Comparison of ENCODE assay signal across 8 cellular contexts in the genomic region with DNA sequence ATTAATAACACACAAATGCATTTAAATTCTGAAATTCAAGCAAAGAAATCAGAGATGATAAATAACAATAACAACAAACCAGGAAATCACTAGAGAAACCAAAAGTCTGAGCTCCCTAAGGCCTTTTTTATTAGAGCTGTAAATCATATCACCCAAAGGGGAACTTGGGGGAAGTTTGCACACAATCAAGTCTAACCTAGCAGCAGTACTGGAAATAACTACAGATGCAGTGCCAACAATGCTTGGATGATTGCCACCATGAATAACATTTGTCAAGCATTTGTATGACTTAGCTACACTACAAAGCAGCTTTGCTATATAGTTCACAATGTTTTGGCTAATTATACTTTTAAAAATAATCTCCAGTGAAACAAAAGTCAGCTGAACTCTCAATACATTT. TPM values are rescaled to one million over a fixed set of nuclear protein-coding genes. Genes with fewer than 3 reads are reported as not detected.
DNase-seq lines count a peak whose midpoint lies in the region; FAIRE-seq and TF ChIP-seq lines count a peak whose summit lies in the region.

No MANE protein-coding gene starts in this region.

- TF ChIP-seq CTCF in A673 (conservative IDR thresholded peaks at IDR 0.05; ENCODE audit: low read depth, low read length) (no peak), astrocyte (IDR thresholded peaks at IDR 0.05; ENCODE audit: insufficient read depth, low read depth, low read length) (no peak), kidney (IDR thresholded peaks at IDR 0.05; ENCODE audit: borderline replicate concordance, extremely low read depth, insufficient read depth) (no peak)

- no peak overlapping the region for H3K4me3 ChIP-seq in A673 (ENCODE audit: low read depth, low read length, poor library complexity, severe bottlenecking)
- H3K4me3 ChIP-seq in astrocyte (ENCODE audit: insufficient read depth, low read depth, low read length) = no peak overlapping the region
- no peak overlapping the region for H3K4me3 ChIP-seq in kidney (ENCODE audit: low read length in 2 of 2)

- no peak overlapping the region for H2AFZ ChIP-seq in astrocyte (ENCODE audit: low read depth, low read length)

- no TSS peak for BruUV-seq in A673 (replicated peaks; lab: Mats Ljungman, UMichigan)

- H3K27ac Mint-ChIP-seq in astrocyte (ENCODE audit: unreplicated experiment) = no peak overlapping the region
- H3K27ac Mint-ChIP-seq in activated T-cell treated with anti-CD3 and anti-CD28 coated beads, Interleukin-2, amount 50 U/mL, for 24 hours = no peak overlapping the region

- POLR2A ChIA-PET in A673 (lab: Charles Lee; ENCODE audit: low non-redundant PET) = no interaction called here

- H3K9me3 ChIP-seq in A673 (ENCODE audit: low read depth, low read length, poor library complexity, severe bottlenecking) (no peaks in the 10 kb centered on the region), astrocyte (ENCODE audit: insufficient read depth, low read depth, low read length) (no peaks in the 10 kb centered on the region), kidney (ENCODE audit: control insufficient read depth in 1 of 2, low read length in 2 of 2) (no peaks in the 10 kb centered on the region)

- in situ Hi-C loops in ACHN (cut with HindIII; ENCODE audit: low pct_ligation_motif_present, low pct_unique_long_range_greater_than_20kb, low sequenced_read_pairs) = no loop called here

- no peak overlapping the region for H3K4me3 Mint-ChIP-seq in astrocyte (ENCODE audit: unreplicated experiment)
- no peak overlapping the region for H3K4me3 Mint-ChIP-seq in activated T-cell treated with anti-CD3 and anti-CD28 coated beads, Interleukin-2, amount 50 U/mL, for 24 hours

- H3K4me2 ChIP-seq in astrocyte (ENCODE audit: low read length) = peak overlapping the region; percentile 40

- FAIRE-seq in astrocyte (lab: Jason Lieb, UNC) (peak; percentile 32), kidney (lab: Jason Lieb, UNC) (peak; percentile 73), GM12891 (lab: Jason Lieb, UNC) (no peak)

- CTCF ChIA-PET in A673 (lab: Charles Lee) = no interaction called here

- no peaks in the 10 kb centered on the region for H3K9me3 Mint-ChIP-seq in astrocyte (ENCODE audit: unreplicated experiment)
- no peaks in the 10 kb centered on the region for H3K9me3 Mint-ChIP-seq in activated T-cell treated with anti-CD3 and anti-CD28 coated beads, Interleukin-2, amount 50 U/mL, for 24 hours

- H3K27me3 ChIP-seq in A673 (replicated peaks; ENCODE audit: insufficient read depth, low read depth, low read length, poor library complexity) (no peaks in the 10 kb centered on the region), astrocyte (ENCODE audit: insufficient read depth, low read length) (no peaks in the 10 kb centered on the region)

- H3K9ac ChIP-seq in astrocyte (ENCODE audit: low read length) (no peak overlapping the region), kidney (ENCODE audit: low read length in 2 of 2) (no peak overlapping the region)

- DNase-seq in A673 (ENCODE audit: low spot score) = peak; percentile 65
- DNase-seq in HT-29 (ENCODE audit: low spot score) = peak; percentile 1
- DNase-seq in astrocyte (ENCODE audit: low read depth) = peak; percentile 73
- DNase-seq in kidney = no peak
- no peak for DNase-seq in NCI-H510A treated with DMSO at 0.1 percent for 48 hours (lab: John Stamatoyannopoulos, UW)
- no peak for DNase-seq in activated T-cell treated with anti-CD3 and anti-CD28 coated beads, Interleukin-2, amount 50 U/mL, for 24 hours
- DNase-seq in GM12891 (ENCODE audit: insufficient read length, low spot score) = no peak
- DNase-seq in ACHN = no peak

- peaks cover 9% of the 10 kb centered on the region for H3K4me1 Mint-ChIP-seq in astrocyte (ENCODE audit: low read depth, unreplicated experiment)
- peaks cover 30% of the 10 kb centered on the region for H3K4me1 Mint-ChIP-seq in activated T-cell treated with anti-CD3 and anti-CD28 coated beads, Interleukin-2, amount 50 U/mL, for 24 hours (ENCODE audit: low read depth)

- H4K20me1 ChIP-seq in astrocyte (ENCODE audit: insufficient read depth, low read length) = peaks cover 30% of the 10 kb centered on the region

- intact Hi-C loops in A673 (cut with micrococcal nuclease; ENCODE audit: unreplicated experiment) = loop anchor here (2.0 to 10.0 kb wide), 7 partner anchors 98 to 1096 kb away; a partner anchor contains a TSS
- intact Hi-C loops in kidney (cut with DNase I) = loop anchor here (5.0 kb wide), 1 partner anchor 868 kb away; no protein-coding TSS in a partner anchor

- H3K27me3 Mint-ChIP-seq in astrocyte (ENCODE audit: low read depth, unreplicated experiment) = no peaks in the 10 kb centered on the region
- no peaks in the 10 kb centered on the region for H3K27me3 Mint-ChIP-seq in activated T-cell treated with anti-CD3 and anti-CD28 coated beads, Interleukin-2, amount 50 U/mL, for 24 hours

- no peak for TF ChIP-seq POLR2A in GM12891 (IDR thresholded peaks at IDR 0.05; ENCODE audit: low read depth, low read length)

- H3K36me3 Mint-ChIP-seq in astrocyte (ENCODE audit: low read depth, unreplicated experiment) = no peaks in the 10 kb centered on the region
- H3K36me3 Mint-ChIP-seq in activated T-cell treated with anti-CD3 and anti-CD28 coated beads, Interleukin-2, amount 50 U/mL, for 24 hours (ENCODE audit: low read depth) = peaks cover 41% of the 10 kb centered on the region

- H3K36me3 ChIP-seq in A673 (ENCODE audit: insufficient read depth, low read length, poor library complexity, severe bottlenecking) = no peaks in the 10 kb centered on the region
- H3K36me3 ChIP-seq in astrocyte (ENCODE audit: insufficient read depth, low read length) = no peaks in the 10 kb centered on the region
- no peaks in the 10 kb centered on the region for H3K36me3 ChIP-seq in kidney (ENCODE audit: control insufficient read depth in 1 of 2, insufficient read depth in 2 of 2, low read length in 2 of 2)

- H3K79me2 ChIP-seq in astrocyte (ENCODE audit: insufficient read depth, low read length) = no peaks in the 10 kb centered on the region

- H3K27ac ChIP-seq in A673 (ENCODE audit: low read depth, low read length, poor library complexity, severe bottlenecking) = peak overlapping the region; percentile 71
- H3K27ac ChIP-seq in astrocyte (ENCODE audit: low read depth, low read length) = no peak overlapping the region
- no peak overlapping the region for H3K27ac ChIP-seq in kidney (ENCODE audit: low read depth in 2 of 2, low read length in 2 of 2)

- H3K4me1 ChIP-seq in A673 (ENCODE audit: insufficient read depth, low read length, poor library complexity, severe bottlenecking) = peaks cover 39% of the 10 kb centered on the region
- peaks cover 38% of the 10 kb centered on the region for H3K4me1 ChIP-seq in astrocyte (ENCODE audit: insufficient read depth, low read length)
- H3K4me1 ChIP-seq in kidney (ENCODE audit: control insufficient read depth in 1 of 2, insufficient read depth in 1 of 2, low read depth in 1 of 2, low read length in 2 of 2) = peaks cover 16 to 21% of the 10 kb centered on the region in 2 donors

TF ChIP-seq in GM12891, 5 proteins besides CTCF, POLR2A, EP300 and RAD21:
- TF ChIP-seq PAX5 (IDR thresholded peaks at IDR 0.05; ENCODE audit: insufficient read depth, low read length, severe bottlenecking) (no peak), POLR2AphosphoS5 (IDR thresholded peaks at IDR 0.05; ENCODE audit: low read depth, low read length) (no peak), SPI1 (IDR thresholded peaks at IDR 0.05; ENCODE audit: low read depth, low read length) (no peak), TAF1 (IDR thresholded peaks at IDR 0.05; ENCODE audit: low read depth, low read length) (no peak), POU2F2 (IDR thresholded peaks at IDR 0.05; ENCODE audit: low read depth, low read length) (no peak)

RNA-seq across cellular contexts. Expression of a gene that starts 27.8 kb away (rescaled TPM):
- total RNA-seq in A673 (2021) (21.1 and 24.3 TPM in 2 replicates), astrocyte (28.0 and 28.4 TPM in 2 replicates), kidney (23.1 TPM)
- 7.2 and 11.2 TPM in 2 replicates for total RNA-seq in HT-29 (2014; rRNA removed; shearing (Covaris generic))
- 8.1 TPM for polyA plus RNA-seq in kidney (ENCODE audit: insufficient read depth, low read depth, low replicate concordance)
- polyA plus RNA-seq in GM12891 (2012; ENCODE audit: low read depth, missing spikeins) = 13.6 TPM

Comparison
In these comparisons a context has a peak if more than half of its experiments do, and no peak if none do; other contexts are left out.
1. DNase-seq: peak in A673 (single experiment), HT-29 (single experiment) and astrocyte (single experiment); none in kidney (single experiment), NCI-H510A treated with DMSO at 0.1 percent for 48 hours (single experiment), activated T-cell treated with anti-CD3 and anti-CD28 coated beads, Interleukin-2, amount 50 U/mL, for 24 hours (single experiment), GM12891 (single experiment) and ACHN (single experiment).